In the genomic region with DNA sequence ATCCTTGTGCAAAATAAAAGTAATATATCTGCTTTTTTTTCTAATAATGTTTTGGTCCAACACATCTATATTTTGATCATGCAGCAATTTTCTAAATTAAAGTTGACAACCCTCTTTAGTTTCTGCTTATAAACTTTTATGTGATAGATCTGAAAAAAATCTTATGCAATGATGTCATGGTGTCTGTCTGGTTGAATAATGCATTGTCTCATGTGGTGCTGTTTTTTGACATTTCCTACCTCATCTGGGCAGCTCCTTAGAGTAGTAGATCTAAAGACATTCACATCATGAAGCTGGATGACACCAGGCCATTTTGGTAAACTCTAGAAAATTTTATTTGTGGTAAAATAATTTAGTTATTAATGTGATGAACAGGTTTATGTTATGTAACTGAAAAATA, we compare ENCODE assay signal across 18 cellular contexts.
DNase-seq lines count a peak whose midpoint lies in the region; ATAC-seq, FAIRE-seq and TF ChIP-seq lines count a peak whose summit lies in the region.
"Had no signal": no experiment of that assay in that cellular context is flagged by ENCODE, and none has a peak within 500 bp of the region (broad histone marks: within the 10 kb centered on the region; RNA-seq: fewer than 3 reads in every experiment).

No MANE protein-coding gene starts in this region.

- H4K20me1 ChIP-seq in HepG2 (ENCODE audit: insufficient read depth, low read length), result no peaks in the 10 kb centered on the region
- H4K20me1 ChIP-seq: BLaER1 had no signal

- H3K9me3 ChIP-seq in HepG2 (ENCODE audit: low read length), result no peaks in the 10 kb centered on the region
- no peaks in the 10 kb centered on the region for H3K9me3 ChIP-seq in right lobe of liver
- H3K9me3 ChIP-seq in adipocyte (ENCODE audit: control insufficient read depth, low read length), result no peaks in the 10 kb centered on the region
- H3K9me3 ChIP-seq: A549, BLaER1, HAP-1 had no signal

- TF ChIP-seq POLR2A in HepG2 (IDR thresholded peaks at IDR 0.05; ENCODE audit: insufficient read depth in 1 of 2, low read depth in 2 of 2, low read length in 2 of 2) (no peak), right lobe of liver (IDR thresholded peaks at IDR 0.05) (no peak)

- no peak for DNase-seq in HepG2 (ENCODE audit: low spot score)
- DNase-seq in right lobe of liver, result no peak
- DNase-seq in adipocyte (ENCODE audit: low read depth), result peak; percentile 9
- peak; percentile 13 for DNase-seq in epithelial cell of esophagus (ENCODE audit: low read depth)
- DNase-seq in NCI-H1694 treated with DMSO at 0.1 percent for 48 hours (lab: John Stamatoyannopoulos, UW), result no peak
- no peak for DNase-seq in NCI-H510A treated with DMSO at 0.1 percent for 48 hours (lab: John Stamatoyannopoulos, UW)
- DNase-seq in midbrain (lab: John Stamatoyannopoulos, UW), result no peak
- DNase-seq: CD4-positive, alpha-beta memory T cell; DMS153; DMS79; GM23248 had no signal

- no peak for FAIRE-seq in HepG2 (lab: Jason Lieb, UNC)
- FAIRE-seq: A549, GM12878, HTR-8/SVneo had no signal

- intact Hi-C loops in HepG2 (cut with micrococcal nuclease; ENCODE audit: unreplicated experiment), result no loop called here
- intact Hi-C loops in right lobe of liver (cut with DNase I), result no loop called here

- H3K4me3 ChIP-seq in HepG2 (replicated peaks in 1 of 3; ENCODE audit: insufficient read depth in 1 of 3, low read depth in 2 of 3, low read length in 3 of 3) (no peak overlapping the region), right lobe of liver (no peak overlapping the region), adipocyte (ENCODE audit: low read length) (no peak overlapping the region), epithelial cell of esophagus (ENCODE audit: low read length) (no peak overlapping the region)
- H3K4me3 ChIP-seq: A549, BLaER1, GM12878, GM23248, HAP-1 had no signal

- H3K27me3 ChIP-seq in HepG2 (ENCODE audit: control insufficient read depth in 1 of 2, insufficient read depth in 2 of 2, low read length in 2 of 2) (no peaks in the 10 kb centered on the region), right lobe of liver (no peaks in the 10 kb centered on the region), adipocyte (replicated peaks; ENCODE audit: control insufficient read depth, insufficient read depth, low read length) (no peaks in the 10 kb centered on the region)
- H3K27me3 ChIP-seq: BLaER1 had no signal

- no peak for ATAC-seq in HepG2
- ATAC-seq in right lobe of liver, result no peak
- ATAC-seq in HG03439 (IDR thresholded peaks at IDR 0.05; ENCODE audit: unreplicated experiment), result no peak
- ATAC-seq: A549, GM12878 had no signal

- CTCF ChIA-PET in HepG2 (lab: Yijun Ruan, JAX; ENCODE audit: low intra/inter-chr PET ratio, low total read pairs), result no interaction called here

- TF ChIP-seq EP300 in HepG2 (IDR thresholded peaks at IDR 0.05; ENCODE audit: low read depth in 2 of 2, low read length in 2 of 2) (no peak), HepG2 (CRISPR knock-in tag; IDR thresholded peaks at IDR 0.05; ENCODE audit: borderline replicate concordance) (no peak)

- H2AFZ ChIP-seq in HepG2 (ENCODE audit: low read length), result no peak overlapping the region
- H2AFZ ChIP-seq: GM23248 had no signal

- H3K36me3 ChIP-seq in HepG2 (replicated peaks in 1 of 2; ENCODE audit: control insufficient read depth in 1 of 2, insufficient read depth in 2 of 2, low read length in 2 of 2) (no peaks in the 10 kb centered on the region), right lobe of liver (no peaks in the 10 kb centered on the region), adipocyte (ENCODE audit: control insufficient read depth, insufficient read depth, low read length, severe bottlenecking) (no peaks in the 10 kb centered on the region)
- H3K36me3 ChIP-seq: BLaER1, HAP-1 had no signal

- no peak for TF ChIP-seq CTCF in HepG2 (CRISPR knock-in tag; IDR thresholded peaks at IDR 0.05)
- TF ChIP-seq CTCF in right lobe of liver (IDR thresholded peaks at IDR 0.05), result no peak
- no peak for TF ChIP-seq CTCF in epithelial cell of esophagus (IDR thresholded peaks at IDR 0.05; ENCODE audit: insufficient read depth, low read depth, low read length, missing control alignments)

- H3K9ac ChIP-seq in HepG2 (ENCODE audit: insufficient read depth, low read depth, low read length) (no peak overlapping the region), adipocyte (ENCODE audit: low read length) (no peak overlapping the region)
- H3K9ac ChIP-seq: BLaER1, GM23248 had no signal

- H3K27ac ChIP-seq in HepG2 (ENCODE audit: extremely low read length, insufficient read depth, low read length) (no peak overlapping the region), right lobe of liver (no peak overlapping the region)
- H3K27ac ChIP-seq: 22Rv1, A549, BLaER1, GM23248 had no signal

- POLR2A ChIA-PET in HepG2 (lab: Yijun Ruan, JAX), result no interaction called here

- no peak for TF ChIP-seq RAD21 in HepG2 (CRISPR knock-in tag; IDR thresholded peaks at IDR 0.05)

- H3K4me1 ChIP-seq in HepG2 (ENCODE audit: insufficient read depth, low read length), result no peaks in the 10 kb centered on the region
- H3K4me1 ChIP-seq in right lobe of liver, result no peaks in the 10 kb centered on the region
- H3K4me1 ChIP-seq in adipocyte (ENCODE audit: control insufficient read depth, insufficient read depth, low read length), result peaks cover 12% of the 10 kb centered on the region
- H3K4me1 ChIP-seq: BLaER1, HAP-1 had no signal

- in situ Hi-C loops in HepG2 (cut with HindIII; ENCODE audit: extremely low pct_ligation_motif_present, low pct_unique_long_range_greater_than_20kb), result no loop called here

- H3K4me2 ChIP-seq in HepG2 (ENCODE audit: low read depth, low read length), result no peak overlapping the region
- H3K4me2 ChIP-seq: A549, BLaER1 had no signal

- no peaks in the 10 kb centered on the region for H3K79me2 ChIP-seq in HepG2 (ENCODE audit: insufficient read depth, low read length)

- BruUV-seq in HepG2 (replicated peaks; lab: Mats Ljungman, UMichigan), result no TSS peak

TF ChIP-seq in HepG2, 621 proteins besides CTCF, POLR2A, EP300 and RAD21:
- TF ChIP-seq ATF7 (IDR thresholded peaks at IDR 0.05) (peak; percentile 81), ATF7 (CRISPR knock-in tag; IDR thresholded peaks at IDR 0.05) (no peak), ZNF121 (CRISPR knock-in tag; IDR thresholded peaks at IDR 0.05) (no peak)
- TF ChIP-seq, protein P1, sequence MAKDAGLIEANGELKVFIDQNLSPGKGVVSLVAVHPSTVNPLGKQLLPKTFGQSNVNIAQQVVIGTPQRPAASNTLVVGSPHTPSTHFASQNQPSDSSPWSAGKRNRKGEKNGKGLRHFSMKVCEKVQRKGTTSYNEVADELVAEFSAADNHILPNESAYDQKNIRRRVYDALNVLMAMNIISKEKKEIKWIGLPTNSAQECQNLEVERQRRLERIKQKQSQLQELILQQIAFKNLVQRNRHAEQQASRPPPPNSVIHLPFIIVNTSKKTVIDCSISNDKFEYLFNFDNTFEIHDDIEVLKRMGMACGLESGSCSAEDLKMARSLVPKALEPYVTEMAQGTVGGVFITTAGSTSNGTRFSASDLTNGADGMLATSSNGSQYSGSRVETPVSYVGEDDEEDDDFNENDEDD (CRISPR knock-in tag; IDR thresholded peaks at IDR 0.05; ENCODE audit: borderline replicate concordance), result no peak

Comparison
In these comparisons a context has a peak if more than half of its experiments do, and no peak if none do; other contexts are left out.
1. DNase-seq: peak in adipocyte (single experiment) and epithelial cell of esophagus (single experiment); none in HepG2 (single experiment), right lobe of liver (0 of 3), NCI-H1694 treated with DMSO at 0.1 percent for 48 hours (single experiment), NCI-H510A treated with DMSO at 0.1 percent for 48 hours (single experiment) and midbrain (single experiment).